16 cellular contexts compared by ENCODE assay signal in genomic region chrX:40189621-40190020, GRCh38.
DNase-seq lines count a peak whose midpoint lies in the region; ATAC-seq, FAIRE-seq and TF ChIP-seq lines count a peak whose summit lies in the region.
"Had no signal": no experiment of that assay in that cellular context is flagged by ENCODE, and none has a peak within 500 bp of the region (broad histone marks: within the 10 kb centered on the region; RNA-seq: fewer than 3 reads in every experiment).

No MANE protein-coding gene starts in this region.

- intact Hi-C loops in kidney (cut with DNase I), result no loop called here

- TF ChIP-seq CTCF in D721Med (IDR thresholded peaks at IDR 0.05; ENCODE audit: insufficient read depth, missing control alignments) (no peak), mesothelial cell of epicardium (IDR thresholded peaks at IDR 0.05; ENCODE audit: unreplicated experiment) (no peak), kidney (IDR thresholded peaks at IDR 0.05; ENCODE audit: borderline replicate concordance, extremely low read depth, insufficient read depth) (no peak)

- no peaks in the 10 kb centered on the region for H3K9me3 ChIP-seq in kidney (ENCODE audit: control insufficient read depth in 1 of 2, low read length in 2 of 2)

- peak; percentile 38 for FAIRE-seq in D721Med (lab: Jason Lieb, UNC)
- FAIRE-seq in kidney (lab: Jason Lieb, UNC), result no peak

- no peak for DNase-seq in D721Med (ENCODE audit: insufficient read length, low spot score)
- DNase-seq in ELR (ENCODE audit: low read depth), result peak; percentile 72
- no peak for DNase-seq in mesothelial cell of epicardium (ENCODE audit: low spot score in 2 of 2, unreplicated experiment in 2 of 2)
- no peak for DNase-seq in kidney
- DNase-seq: CD4-positive, CD25-positive, alpha-beta regulatory T cell; COR-L47; NCI-H1436; NCI-H1930; NCI-H345; SW 1271 had no signal

- no peaks in the 10 kb centered on the region for H3K27me3 Mint-ChIP-seq in activated T-helper 17 cell treated with anti-CD3 and anti-CD28 coated beads, Interleukin-2, amount 50 U/mL, for 72 hours
- no peaks in the 10 kb centered on the region for H3K27me3 Mint-ChIP-seq in mesothelial cell of epicardium (ENCODE audit: low read depth)
- H3K27me3 Mint-ChIP-seq: B cell; CD4-positive, CD25-positive, alpha-beta regulatory T cell had no signal

- H3K36me3 Mint-ChIP-seq in activated T-helper 17 cell treated with anti-CD3 and anti-CD28 coated beads, Interleukin-2, amount 50 U/mL, for 72 hours (ENCODE audit: low read depth), result no peaks in the 10 kb centered on the region
- H3K36me3 Mint-ChIP-seq in mesothelial cell of epicardium, result peaks cover 1% of the 10 kb centered on the region

- H3K9ac ChIP-seq in kidney (ENCODE audit: low read length in 2 of 2), result no peak overlapping the region
- H3K9ac ChIP-seq: KMS-11 had no signal

- no peak overlapping the region for H3K27ac ChIP-seq in kidney (ENCODE audit: low read depth in 2 of 2, low read length in 2 of 2)
- H3K27ac ChIP-seq: KMS-11 had no signal

- H3K27ac Mint-ChIP-seq in activated T-helper 17 cell treated with anti-CD3 and anti-CD28 coated beads, Interleukin-2, amount 50 U/mL, for 72 hours, result no peak overlapping the region
- peak overlapping the region; percentile 45 for H3K27ac Mint-ChIP-seq in mesothelial cell of epicardium
- H3K27ac Mint-ChIP-seq: B cell had no signal

- H3K4me3 Mint-ChIP-seq in activated T-helper 17 cell treated with anti-CD3 and anti-CD28 coated beads, Interleukin-2, amount 50 U/mL, for 72 hours, result peak overlapping the region; percentile 37
- H3K4me3 Mint-ChIP-seq in mesothelial cell of epicardium, result no peak overlapping the region
- H3K4me3 Mint-ChIP-seq: B cell; CD4-positive, CD25-positive, alpha-beta regulatory T cell had no signal

- H3K9me3 Mint-ChIP-seq in activated T-helper 17 cell treated with anti-CD3 and anti-CD28 coated beads, Interleukin-2, amount 50 U/mL, for 72 hours, result no peaks in the 10 kb centered on the region
- peaks cover 25% of the 10 kb centered on the region for H3K9me3 Mint-ChIP-seq in mesothelial cell of epicardium

- H3K4me1 ChIP-seq in kidney (ENCODE audit: control insufficient read depth in 1 of 2, insufficient read depth in 1 of 2, low read depth in 1 of 2, low read length in 2 of 2), result no peaks in the 10 kb centered on the region

- H3K4me1 Mint-ChIP-seq in activated T-helper 17 cell treated with anti-CD3 and anti-CD28 coated beads, Interleukin-2, amount 50 U/mL, for 72 hours, result peaks cover 4% of the 10 kb centered on the region
- H3K4me1 Mint-ChIP-seq in mesothelial cell of epicardium, result peaks cover 17% of the 10 kb centered on the region

- no peak overlapping the region for H3K4me3 ChIP-seq in kidney (ENCODE audit: low read length in 2 of 2)

- no peaks in the 10 kb centered on the region for H3K36me3 ChIP-seq in kidney (ENCODE audit: control insufficient read depth in 1 of 2, insufficient read depth in 2 of 2, low read length in 2 of 2)

- no peak for ATAC-seq in activated T-helper 17 cell treated with anti-CD3 and anti-CD28 coated beads, Interleukin-2, amount 50 U/mL, for 72 hours (replicated peaks)
- ATAC-seq in HG02759 (IDR thresholded peaks at IDR 0.05; ENCODE audit: unreplicated experiment) (no peak), GM21381 (IDR thresholded peaks at IDR 0.05; ENCODE audit: unreplicated experiment) (no peak)
- ATAC-seq: Panc1 had no signal
